15 cellular contexts compared by ENCODE assay signal in genomic region chr3:11165457-11165856, GRCh38. TPM values are rescaled to one million over a fixed set of nuclear protein-coding genes. Genes with fewer than 3 reads are reported as not detected.
"Had no signal": no experiment of that assay in that cellular context is flagged by ENCODE, and none has a peak within 500 bp of the region (broad histone marks: within the 10 kb centered on the region; RNA-seq: fewer than 3 reads in every experiment).

No MANE protein-coding gene starts in this region.

- H3K4me1 ChIP-seq: neural progenitor cell had no signal

- H3K27me3 ChIP-seq: neural progenitor cell, ovary had no signal

- H3K27ac ChIP-seq: heart left ventricle, neural progenitor cell, skin epidermis had no signal

- H3K9me3 ChIP-seq: heart left ventricle, ovary had no signal

- ATAC-seq: heart left ventricle; natural killer cell treated with Interleukin-12 subunit alpha and Interleukin-12 subunit beta and Interleukin-15 and Interleukin-18, amount 100 ng/mL, for 72 hours; stimulated activated naive B cell treated with anti-CD40 and anti-IgM and Interleukin-4, amounts not matched to agents 10 μg/mL and 1 μg/mL and 100 μg/mL, for 72 hours; stimulated activated naive CD8-positive, alpha-beta T cell treated with anti-CD3 and anti-CD28 coated beads, Interleukin-15, amount 100 ng/mL, for 72 hours had no signal

- H3K4me3 ChIP-seq: coronary artery, heart left ventricle, neural progenitor cell, ovary, skin epidermis had no signal

- DNase-seq: effector CD4-positive, alpha-beta T cell; endodermal cell; foreskin melanocyte; heart left ventricle; ovary; retina; stimulated activated CD4-positive, alpha-beta T cell treated with anti-CD3 and anti-CD28 coated beads, Interleukin-2, amount 100 ng/mL, for 24 hours; stimulated activated CD4-positive, alpha-beta T cell treated with anti-CD3 and anti-CD28 coated beads, Interleukin-4, amount 100 ng/mL, for 4 hours; stimulated activated naive B cell treated with anti-CD40 and anti-IgM and Interleukin-4, amounts not matched to agents 10 μg/mL and 1 μg/mL and 100 μg/mL, for 72 hours; stimulated activated naive CD8-positive, alpha-beta T cell treated with anti-CD3 and anti-CD28 coated beads, Interleukin-15, amount 100 ng/mL, for 72 hours had no signal

- H3K36me3 ChIP-seq: heart left ventricle, neural progenitor cell, ovary had no signal

RNA-seq across cellular contexts. Expression of gene HRH1, which starts 11.2 kb away (rescaled TPM):
- total RNA-seq: progenitor cell of endocrine pancreas had no signal
